ENCODE assay signal across 11 cellular contexts in genomic region chr4:84952004-84952403, GRCh38. TPM values are rescaled to one million over a fixed set of nuclear protein-coding genes. Genes with fewer than 3 reads are reported as not detected.
DNase-seq lines count a peak whose midpoint lies in the region; ATAC-seq and TF ChIP-seq lines count a peak whose summit lies in the region.
"Had no signal": no experiment of that assay in that cellular context is flagged by ENCODE, and none has a peak within 500 bp of the region (broad histone marks: within the 10 kb centered on the region; RNA-seq: fewer than 3 reads in every experiment).

No MANE protein-coding gene starts in this region.

- ATAC-seq in stimulated activated memory B cell treated with anti-CD40 and anti-IgM and Interleukin-4, amounts not matched to agents 10 μg/mL and 1 μg/mL and 100 μg/mL, for 72 hours = no peak
- ATAC-seq in activated T-cell treated with anti-CD3 and anti-CD28 coated beads, Interleukin-2, amount 50 U/mL, for 4 hours = no peak

- no peaks in the 10 kb centered on the region for H3K4me1 Mint-ChIP-seq in stimulated activated memory B cell treated with anti-CD40 and anti-IgM and Interleukin-4, amounts not matched to agents 10 μg/mL and 1 μg/mL and 100 μg/mL, for 72 hours
- no peaks in the 10 kb centered on the region for H3K4me1 Mint-ChIP-seq in activated T-cell treated with anti-CD3 and anti-CD28 coated beads, Interleukin-2, amount 50 U/mL, for 4 hours (ENCODE audit: low read depth)

- DNase-seq in M059J (ENCODE audit: low read depth) (peak; percentile 78), caudate nucleus (lab: John Stamatoyannopoulos, UW) (peak in 17 of 61 donors; percentile 1 to 68 (median 22)), 8988T (no peak)
- DNase-seq in stimulated activated CD4-positive, alpha-beta T cell treated with anti-CD3 and anti-CD28 coated beads, Interleukin-2, amount 100 ng/mL, for 48 hours = no peak
- DNase-seq in activated T-cell treated with anti-CD3 and anti-CD28 coated beads, Interleukin-2, amount 50 U/mL, for 4 hours = no peak
- DNase-seq: activated T-cell treated with anti-CD3 and anti-CD28 coated beads, Interleukin-2, amount 50 U/mL, for 24 hours; colonic mucosa; H7; WERI-Rb-1 had no signal

- no peaks in the 10 kb centered on the region for H3K9me3 Mint-ChIP-seq in stimulated activated memory B cell treated with anti-CD40 and anti-IgM and Interleukin-4, amounts not matched to agents 10 μg/mL and 1 μg/mL and 100 μg/mL, for 72 hours
- no peaks in the 10 kb centered on the region for H3K9me3 Mint-ChIP-seq in activated T-cell treated with anti-CD3 and anti-CD28 coated beads, Interleukin-2, amount 50 U/mL, for 4 hours
- H3K9me3 Mint-ChIP-seq: activated T-cell treated with anti-CD3 and anti-CD28 coated beads, Interleukin-2, amount 50 U/mL, for 24 hours had no signal

- H3K9ac ChIP-seq in liver (ENCODE audit: low read depth in 1 of 2, low read length in 2 of 2) = no peak overlapping the region

- TF ChIP-seq RAD21 in liver (IDR thresholded peaks at IDR 0.05) = peak in 1 of 2 donors; percentile 11

- peaks cover 9% of the 10 kb centered on the region for H3K27me3 Mint-ChIP-seq in stimulated activated memory B cell treated with anti-CD40 and anti-IgM and Interleukin-4, amounts not matched to agents 10 μg/mL and 1 μg/mL and 100 μg/mL, for 72 hours
- no peaks in the 10 kb centered on the region for H3K27me3 Mint-ChIP-seq in activated T-cell treated with anti-CD3 and anti-CD28 coated beads, Interleukin-2, amount 50 U/mL, for 4 hours (ENCODE audit: low read depth)
- H3K27me3 Mint-ChIP-seq: activated T-cell treated with anti-CD3 and anti-CD28 coated beads, Interleukin-2, amount 50 U/mL, for 24 hours had no signal

- H3K36me3 Mint-ChIP-seq in stimulated activated memory B cell treated with anti-CD40 and anti-IgM and Interleukin-4, amounts not matched to agents 10 μg/mL and 1 μg/mL and 100 μg/mL, for 72 hours = no peaks in the 10 kb centered on the region
- no peaks in the 10 kb centered on the region for H3K36me3 Mint-ChIP-seq in activated T-cell treated with anti-CD3 and anti-CD28 coated beads, Interleukin-2, amount 50 U/mL, for 4 hours (ENCODE audit: insufficient read depth)

- no peak overlapping the region for H3K4me3 ChIP-seq in liver (ENCODE audit: low read depth in 1 of 3, low read length in 3 of 3)
- H3K4me3 ChIP-seq: colonic mucosa had no signal

- H3K27me3 ChIP-seq in liver (ENCODE audit: control insufficient read depth in 4 of 4, insufficient read depth in 4 of 4, low read length in 3 of 4) = no peaks in the 10 kb centered on the region
- H3K27me3 ChIP-seq: colonic mucosa had no signal

- H3K4me1 ChIP-seq in liver (ENCODE audit: control insufficient read depth in 4 of 4, insufficient read depth in 4 of 4, low read length in 3 of 4) = peaks cover 0 to 8% (median 3%) of the 10 kb centered on the region in 4 donors
- H3K4me1 ChIP-seq: colonic mucosa had no signal

- H3K27ac ChIP-seq in caudate nucleus (ENCODE audit: low read depth, low read length) (peak overlapping the region; percentile 14), liver (ENCODE audit: low read depth in 1 of 2, low read length in 2 of 2) (no peak overlapping the region)
- H3K27ac ChIP-seq: colonic mucosa, WERI-Rb-1 had no signal

- 17% methylated on average over 1 of the region's 1 CpG for WGBS in liver

- H3K9me3 ChIP-seq in liver (ENCODE audit: control insufficient read depth in 4 of 4, low read length in 3 of 4) = no peaks in the 10 kb centered on the region
- H3K9me3 ChIP-seq: colonic mucosa had no signal

- no peak overlapping the region for H3K4me3 Mint-ChIP-seq in stimulated activated memory B cell treated with anti-CD40 and anti-IgM and Interleukin-4, amounts not matched to agents 10 μg/mL and 1 μg/mL and 100 μg/mL, for 72 hours
- no peak overlapping the region for H3K4me3 Mint-ChIP-seq in activated T-cell treated with anti-CD3 and anti-CD28 coated beads, Interleukin-2, amount 50 U/mL, for 4 hours
- H3K4me3 Mint-ChIP-seq: activated T-cell treated with anti-CD3 and anti-CD28 coated beads, Interleukin-2, amount 50 U/mL, for 24 hours had no signal

- no peak overlapping the region for H3K27ac Mint-ChIP-seq in stimulated activated memory B cell treated with anti-CD40 and anti-IgM and Interleukin-4, amounts not matched to agents 10 μg/mL and 1 μg/mL and 100 μg/mL, for 72 hours
- H3K27ac Mint-ChIP-seq: activated T-cell treated with anti-CD3 and anti-CD28 coated beads, Interleukin-2, amount 50 U/mL, for 24 hours had no signal

- H3K36me3 ChIP-seq in liver (ENCODE audit: control insufficient read depth in 4 of 4, insufficient read depth in 3 of 4, low read depth in 1 of 4, low read length in 3 of 4) = no peaks in the 10 kb centered on the region
- H3K36me3 ChIP-seq: colonic mucosa, WERI-Rb-1 had no signal

- TF ChIP-seq CTCF in liver (IDR thresholded peaks at IDR 0.05; ENCODE audit: low read depth, low read length, missing input control) = no peak

TF ChIP-seq in liver, 16 proteins besides CTCF, POLR2A, EP300 and RAD21:
- TF ChIP-seq RXRA (IDR thresholded peaks at IDR 0.05) (peak; percentile 20 to 50), JUND (IDR thresholded peaks at IDR 0.05) (peak; percentile 95 to 96), TAF1 (conservative IDR thresholded peaks at IDR 0.05) (no peak), GABPA (IDR thresholded peaks at IDR 0.05 in 1 of 2, conservative IDR thresholded peaks at IDR 0.05 in 1 of 2) (no peak), FOXA1 (IDR thresholded peaks at IDR 0.05) (peak; percentile 88), FOXA2 (IDR thresholded peaks at IDR 0.05) (peak; percentile 95), REST (IDR thresholded peaks at IDR 0.05) (no peak), YY1 (IDR thresholded peaks at IDR 0.05) (peak; percentile 53), NR2F2 (IDR thresholded peaks at IDR 0.05) (no peak), HNF4A (conservative IDR thresholded peaks at IDR 0.05) (peak in 1 of 2 donors; percentile 47), ATF3 (IDR thresholded peaks at IDR 0.05) (peak; percentile 75), EGR1 (IDR thresholded peaks at IDR 0.05; ENCODE audit: low read depth in 2 of 2) (no peak), SP1 (IDR thresholded peaks at IDR 0.05) (no peak), MAX (IDR thresholded peaks at IDR 0.05) (peak; percentile 69), HNF4G (IDR thresholded peaks at IDR 0.05) (no peak), ZBTB33 (IDR thresholded peaks at IDR 0.05) (peak; percentile 23)
TF ChIP-seq in liver: peak in this region for 9.

RNA-seq across cellular contexts. Expression of gene WDFY3, which starts 14.5 kb away (rescaled TPM):
- 12.2 and 20.9 TPM in 2 replicates for total RNA-seq in M059J (2014; rRNA removed; shearing (Covaris generic))
- total RNA-seq in liver = 10 to 100 TPM; 31.7 to 50.5 TPM
- 1 to 10 TPM; 3.2 to 6.7 TPM for polyA plus RNA-seq in liver
- under 1 TPM; 0.30 to 0.74 (median 0.30) TPM for total RNA-seq in activated T-cell treated with anti-CD3 and anti-CD28 coated beads, Interleukin-2, amount 50 U/mL, for 4 hours
